8 cellular contexts compared by ENCODE assay signal in genomic region chr9:86948153-86948929, GRCh38. TPM values are rescaled to one million over a fixed set of nuclear protein-coding genes. Genes with fewer than 3 reads are reported as not detected.
DNase-seq lines count a peak whose midpoint lies in the region; ATAC-seq lines count a peak whose summit lies in the region.

No MANE protein-coding gene starts in this region.

- peaks cover 25% of the 10 kb centered on the region for H3K27me3 Mint-ChIP-seq in activated CD4-positive, alpha-beta memory T cell treated with anti-CD3 and anti-CD28 coated beads, Interleukin-2, amount 10 ng/mL, durations not matched to agents 7 days and 5 days

- H3K4me3 Mint-ChIP-seq in activated CD4-positive, alpha-beta memory T cell treated with anti-CD3 and anti-CD28 coated beads, Interleukin-2, amount 10 ng/mL, durations not matched to agents 7 days and 5 days: peak overlapping the region; percentile 78

- CTCF ChIA-PET in activated CD4-positive, alpha-beta memory T cell treated with anti-CD3 and anti-CD28 coated beads, Interleukin-2, amount 10 ng/mL, durations not matched to agents 7 days and 5 days (lab: Charles Lee): interaction anchor here (0.6 to 1.8 kb wide), 12 partner anchors 9 to 877 kb away, joined by 3 to 10 read pairs (median 4); no protein-coding TSS in a partner anchor

- ATAC-seq in GM18511 (IDR thresholded peaks at IDR 0.05; ENCODE audit: unreplicated experiment) (peak; percentile 75), HG03060 (IDR thresholded peaks at IDR 0.05; ENCODE audit: low read depth, unreplicated experiment) (peak; percentile 54)

- H3K4me1 Mint-ChIP-seq in activated CD4-positive, alpha-beta memory T cell treated with anti-CD3 and anti-CD28 coated beads, Interleukin-2, amount 10 ng/mL, durations not matched to agents 7 days and 5 days: peaks cover 21% of the 10 kb centered on the region

- no peak overlapping the region for H3K27ac Mint-ChIP-seq in activated CD4-positive, alpha-beta memory T cell treated with anti-CD3 and anti-CD28 coated beads, Interleukin-2, amount 10 ng/mL, durations not matched to agents 7 days and 5 days

- peak; percentile 38 for DNase-seq in 8988T
- DNase-seq in NCI-H524 treated with DMSO at 0.1 percent for 48 hours (lab: John Stamatoyannopoulos, UW): peak; percentile 51
- DNase-seq in activated CD4-positive, alpha-beta memory T cell treated with anti-CD3 and anti-CD28 coated beads, Interleukin-2, amount 10 ng/mL, durations not matched to agents 7 days and 5 days: peak; percentile 76
- peak; percentile 48 for DNase-seq in effector CD8-positive, alpha-beta T cell (lab: John Stamatoyannopoulos, UW)
- DNase-seq in medulla oblongata (ENCODE audit: extremely low spot score): peak; percentile 91
- peak; percentile 45 to 58 (median 53) for DNase-seq in stimulated activated CD4-positive, alpha-beta T cell treated with anti-CD3 and anti-CD28 coated beads, TNF-alpha, amount 100 ng/mL, for 48 hours (ENCODE audit: low read depth in 3 of 3)

- POLR2A ChIA-PET in activated CD4-positive, alpha-beta memory T cell treated with anti-CD3 and anti-CD28 coated beads, Interleukin-2, amount 10 ng/mL, durations not matched to agents 7 days and 5 days (lab: Charles Lee): interaction anchor here (0.7 kb wide), 1 partner anchor 666 kb away, joined by 3 read pairs; the partner anchor contains the start of gene ISCA1

- peaks cover 3% of the 10 kb centered on the region for H3K36me3 Mint-ChIP-seq in activated CD4-positive, alpha-beta memory T cell treated with anti-CD3 and anti-CD28 coated beads, Interleukin-2, amount 10 ng/mL, durations not matched to agents 7 days and 5 days (ENCODE audit: low read depth)

- peaks cover 9% of the 10 kb centered on the region for H3K9me3 Mint-ChIP-seq in activated CD4-positive, alpha-beta memory T cell treated with anti-CD3 and anti-CD28 coated beads, Interleukin-2, amount 10 ng/mL, durations not matched to agents 7 days and 5 days

RNA-seq across cellular contexts. Expression of gene GAS1, which starts 1.0 kb away (rescaled TPM):
- total RNA-seq in activated CD4-positive, alpha-beta memory T cell treated with anti-CD3 and anti-CD28 coated beads, Interleukin-2, amount 10 ng/mL, durations not matched to agents 7 days and 5 days: under 1 TPM; 0.20 to 0.25 TPM

Comparison
In these comparisons a context has a peak if more than half of its experiments do, and no peak if none do; other contexts are left out.
1. Peak in every context shown above with its lines: DNase-seq and ATAC-seq.
2. DNase-seq: peak in every context shown above with its lines; median percentile 91 in medulla oblongata; 76 in activated CD4-positive, alpha-beta memory T cell treated with anti-CD3 and anti-CD28 coated beads, Interleukin-2, amount 10 ng/mL, durations not matched to agents 7 days and 5 days; 53 in stimulated activated CD4-positive, alpha-beta T cell treated with anti-CD3 and anti-CD28 coated beads, TNF-alpha, amount 100 ng/mL, for 48 hours; 51 in NCI-H524 treated with DMSO at 0.1 percent for 48 hours; 48 in effector CD8-positive, alpha-beta T cell; 38 in 8988T.